ENCODE assay signal across 7 cellular contexts in genomic region chr19:21312807-21313206, GRCh38. TPM values are rescaled to one million over a fixed set of nuclear protein-coding genes. Genes with fewer than 3 reads are reported as not detected.
A peak's percentile ranks its signal among the peaks of the same experiment; 100 is the strongest.
DNase-seq lines count a peak whose midpoint lies in the region; ATAC-seq, FAIRE-seq and TF ChIP-seq lines count a peak whose summit lies in the region.
"Not testable (repeated sequence)": the region's sequence is repeated elsewhere in the genome, so short reads cannot be mapped to it uniquely, and the experiment has no call there.

No MANE protein-coding gene starts in this region.

- CTCF ChIA-PET in activated CD8-positive, alpha-beta T cell treated with anti-CD3 and anti-CD28 coated beads for 36 hours (lab: Charles Lee); HepG2 (lab: Yijun Ruan, JAX; ENCODE audit: low intra/inter-chr PET ratio, low total read pairs): not testable (repeated sequence)

- BruUV-seq in HepG2 (replicated peaks; lab: Mats Ljungman, UMichigan): not testable (repeated sequence)

- 99% methylated on average over 2 of the region's 2 CpGs for WGBS in HepG2 (ENCODE audit: low lambda C conversion rate)

- H2AFZ ChIP-seq in HepG2 (ENCODE audit: low read length): not testable (repeated sequence)

- not testable (repeated sequence) for TF ChIP-seq EP300 in HepG2 (IDR thresholded peaks at IDR 0.05; ENCODE audit: low read depth in 2 of 2, low read length in 2 of 2); HepG2 (CRISPR knock-in tag; IDR thresholded peaks at IDR 0.05; ENCODE audit: borderline replicate concordance)

- H3K27me3 ChIP-seq in CD4-positive, CD25-positive, alpha-beta regulatory T cell (ENCODE audit: control insufficient read depth, insufficient read depth, low read length); HepG2 (ENCODE audit: control insufficient read depth in 1 of 2, insufficient read depth in 2 of 2, low read length in 2 of 2): not testable (repeated sequence)

- H3K9me3 ChIP-seq in CD4-positive, CD25-positive, alpha-beta regulatory T cell (ENCODE audit: control insufficient read depth in 2 of 2, low read length in 2 of 2): peaks cover 52 to 69% of the 10 kb centered on the region in 2 experiments
- H3K9me3 ChIP-seq in T-helper 17 cell (ENCODE audit: control insufficient read depth, low read length, poor library complexity, severe bottlenecking); HepG2 (ENCODE audit: low read length): not testable (repeated sequence)

- not testable (repeated sequence) for H3K4me1 ChIP-seq in CD4-positive, CD25-positive, alpha-beta regulatory T cell (ENCODE audit: control insufficient read depth, insufficient read depth, low read length, poor library complexity, severe bottlenecking)
- H3K4me1 ChIP-seq in HepG2 (ENCODE audit: insufficient read depth, low read length): peaks cover 14% of the 10 kb centered on the region

- TF ChIP-seq POLR2A in HepG2 (IDR thresholded peaks at IDR 0.05; ENCODE audit: insufficient read depth in 1 of 2, low read depth in 2 of 2, low read length in 2 of 2): not testable (repeated sequence)

- H3K4me1 Mint-ChIP-seq in CD4-positive, CD25-positive, alpha-beta regulatory T cell: peaks cover 8 to 55% (median 16%) of the 10 kb centered on the region in 4 donors
- H3K4me1 Mint-ChIP-seq in T-helper 17 cell (peaks cover 21% of the 10 kb centered on the region), progenitor cell of endocrine pancreas (ENCODE audit: low read depth) (peaks cover 12% of the 10 kb centered on the region)
- H3K4me1 Mint-ChIP-seq in activated CD8-positive, alpha-beta T cell treated with anti-CD3 and anti-CD28 coated beads for 36 hours (ENCODE audit: low read depth): peaks cover 38% of the 10 kb centered on the region
- peaks cover 24% of the 10 kb centered on the region for H3K4me1 Mint-ChIP-seq in activated naive CD8-positive, alpha-beta T cell treated with anti-CD3 and anti-CD28 coated beads for 36 hours
- H3K4me1 Mint-ChIP-seq in nephron progenitor cell: not testable (repeated sequence)

- not testable (repeated sequence) for FAIRE-seq in HepG2 (lab: Jason Lieb, UNC)

- not testable (repeated sequence) for H4K20me1 ChIP-seq in HepG2 (ENCODE audit: insufficient read depth, low read length)

- H3K36me3 ChIP-seq in CD4-positive, CD25-positive, alpha-beta regulatory T cell (ENCODE audit: control insufficient read depth, insufficient read depth, low read length): peaks cover 64% of the 10 kb centered on the region
- H3K36me3 ChIP-seq in HepG2 (replicated peaks in 1 of 2; ENCODE audit: control insufficient read depth in 1 of 2, insufficient read depth in 2 of 2, low read length in 2 of 2): not testable (repeated sequence)

- not testable (repeated sequence) for TF ChIP-seq CTCF in activated CD8-positive, alpha-beta T cell treated with anti-CD3 and anti-CD28 coated beads for 36 hours (IDR thresholded peaks at IDR 0.05); HepG2 (CRISPR knock-in tag; IDR thresholded peaks at IDR 0.05); nephron progenitor cell (IDR thresholded peaks at IDR 0.05); progenitor cell of endocrine pancreas (IDR thresholded peaks at IDR 0.05; ENCODE audit: unreplicated experiment)

- in situ Hi-C loops in HepG2 (cut with HindIII; ENCODE audit: extremely low pct_ligation_motif_present, low pct_unique_long_range_greater_than_20kb): not testable (repeated sequence)

- not testable (repeated sequence) for DNase-seq in CD4-positive, CD25-positive, alpha-beta regulatory T cell; T-helper 17 cell; activated CD8-positive, alpha-beta T cell treated with anti-CD3 and anti-CD28 coated beads for 36 hours; activated naive CD8-positive, alpha-beta T cell treated with anti-CD3 and anti-CD28 coated beads for 36 hours; nephron progenitor cell; progenitor cell of endocrine pancreas (ENCODE audit: low spot score, unreplicated experiment)
- peak; percentile 14 for DNase-seq in HepG2 (ENCODE audit: low spot score)

- not testable (repeated sequence) for H3K4me3 ChIP-seq in CD4-positive, CD25-positive, alpha-beta regulatory T cell (ENCODE audit: low read depth, low read length); HepG2 (replicated peaks in 1 of 3; ENCODE audit: insufficient read depth in 1 of 3, low read depth in 2 of 3, low read length in 3 of 3)

- POLR2A ChIA-PET in activated CD8-positive, alpha-beta T cell treated with anti-CD3 and anti-CD28 coated beads for 36 hours (lab: Charles Lee); HepG2 (lab: Yijun Ruan, JAX): not testable (repeated sequence)

- H3K27ac Mint-ChIP-seq in CD4-positive, CD25-positive, alpha-beta regulatory T cell: peak overlapping the region in 2 of 3 donors; percentile 20 to 49
- peak overlapping the region; percentile 72 for H3K27ac Mint-ChIP-seq in T-helper 17 cell
- peak overlapping the region; percentile 16 for H3K27ac Mint-ChIP-seq in activated CD8-positive, alpha-beta T cell treated with anti-CD3 and anti-CD28 coated beads for 36 hours
- peak overlapping the region; percentile 35 for H3K27ac Mint-ChIP-seq in activated naive CD8-positive, alpha-beta T cell treated with anti-CD3 and anti-CD28 coated beads for 36 hours
- H3K27ac Mint-ChIP-seq in nephron progenitor cell: peak overlapping the region; percentile 64
- peak overlapping the region; percentile 44 for H3K27ac Mint-ChIP-seq in progenitor cell of endocrine pancreas

- not testable (repeated sequence) for ATAC-seq in CD4-positive, CD25-positive, alpha-beta regulatory T cell (ENCODE audit: low read depth in 2 of 2); T-helper 17 cell; activated CD8-positive, alpha-beta T cell treated with anti-CD3 and anti-CD28 coated beads for 36 hours
- ATAC-seq in HepG2: peak; percentile 59

- H3K27ac ChIP-seq in CD4-positive, CD25-positive, alpha-beta regulatory T cell (ENCODE audit: insufficient read depth, low read length, poor library complexity, severe bottlenecking); HepG2 (ENCODE audit: extremely low read length, insufficient read depth, low read length): not testable (repeated sequence)

- not testable (repeated sequence) for H3K4me3 Mint-ChIP-seq in CD4-positive, CD25-positive, alpha-beta regulatory T cell; T-helper 17 cell; activated CD8-positive, alpha-beta T cell treated with anti-CD3 and anti-CD28 coated beads for 36 hours; activated naive CD8-positive, alpha-beta T cell treated with anti-CD3 and anti-CD28 coated beads for 36 hours; nephron progenitor cell; progenitor cell of endocrine pancreas (ENCODE audit: low read depth)

- not testable (repeated sequence) for H3K27me3 Mint-ChIP-seq in CD4-positive, CD25-positive, alpha-beta regulatory T cell; T-helper 17 cell; activated CD8-positive, alpha-beta T cell treated with anti-CD3 and anti-CD28 coated beads for 36 hours; activated naive CD8-positive, alpha-beta T cell treated with anti-CD3 and anti-CD28 coated beads for 36 hours; nephron progenitor cell (ENCODE audit: low read depth, poor library complexity); progenitor cell of endocrine pancreas

- H3K9ac ChIP-seq in HepG2 (ENCODE audit: insufficient read depth, low read depth, low read length): not testable (repeated sequence)

- intact Hi-C loops in activated CD8-positive, alpha-beta T cell treated with anti-CD3 and anti-CD28 coated beads for 36 hours (cut with micrococcal nuclease); HepG2 (cut with micrococcal nuclease; ENCODE audit: unreplicated experiment): not testable (repeated sequence)

- peaks cover 0 to 28% (median 4%) of the 10 kb centered on the region in 7 donors for H3K9me3 Mint-ChIP-seq in CD4-positive, CD25-positive, alpha-beta regulatory T cell
- H3K9me3 Mint-ChIP-seq in activated CD8-positive, alpha-beta T cell treated with anti-CD3 and anti-CD28 coated beads for 36 hours; activated naive CD8-positive, alpha-beta T cell treated with anti-CD3 and anti-CD28 coated beads for 36 hours; progenitor cell of endocrine pancreas (ENCODE audit: low read depth): not testable (repeated sequence)
- H3K9me3 Mint-ChIP-seq in nephron progenitor cell: peaks cover 58% of the 10 kb centered on the region

- H3K4me2 ChIP-seq in HepG2 (ENCODE audit: low read depth, low read length): not testable (repeated sequence)

- TF ChIP-seq RAD21 in HepG2 (CRISPR knock-in tag; IDR thresholded peaks at IDR 0.05): not testable (repeated sequence)

- peaks cover 43% of the 10 kb centered on the region for H3K36me3 Mint-ChIP-seq in CD4-positive, CD25-positive, alpha-beta regulatory T cell
- not testable (repeated sequence) for H3K36me3 Mint-ChIP-seq in T-helper 17 cell (ENCODE audit: low read depth); progenitor cell of endocrine pancreas (ENCODE audit: insufficient read depth)
- H3K36me3 Mint-ChIP-seq in activated CD8-positive, alpha-beta T cell treated with anti-CD3 and anti-CD28 coated beads for 36 hours (ENCODE audit: low read depth): peaks cover 31% of the 10 kb centered on the region
- H3K36me3 Mint-ChIP-seq in activated naive CD8-positive, alpha-beta T cell treated with anti-CD3 and anti-CD28 coated beads for 36 hours: peaks cover 71% of the 10 kb centered on the region
- H3K36me3 Mint-ChIP-seq in nephron progenitor cell (ENCODE audit: low read depth): peaks cover 89% of the 10 kb centered on the region

- H3K79me2 ChIP-seq in HepG2 (ENCODE audit: insufficient read depth, low read length): not testable (repeated sequence)

RNA-seq across cellular contexts. Expression of gene ZNF708, which starts 16.4 kb away (rescaled TPM):
- total RNA-seq in CD4-positive, CD25-positive, alpha-beta regulatory T cell: 14.3 TPM
- 10 to 100 TPM in 3 of 4 donors, 1 to 10 TPM in 1; 8.5 to 16.0 (median 11.8) TPM for polyA plus RNA-seq in CD4-positive, CD25-positive, alpha-beta regulatory T cell
- total RNA-seq in T-helper 17 cell (10 to 100 TPM; 14.9 to 16.5 TPM), HepG2 (2016; rRNA removed; fragmentation: Illumina TruSeq; extraction: Trizol) (5.2 and 6.9 TPM in 2 replicates), progenitor cell of endocrine pancreas (35.1 and 38.5 TPM in 2 replicates)
- 1 to 10 TPM; 9.2 to 9.3 TPM for total RNA-seq in activated CD8-positive, alpha-beta T cell treated with anti-CD3 and anti-CD28 coated beads for 36 hours
- total RNA-seq in activated naive CD8-positive, alpha-beta T cell treated with anti-CD3 and anti-CD28 coated beads for 36 hours: 10 to 100 TPM; 12.1 to 12.7 TPM
- 1.2 and 1.3 TPM in 2 replicates for total RNA-seq in HepG2 (2016; cell fraction: cytosol; rRNA removed; fragmentation: Illumina TruSeq; extraction: Trizol; ENCODE audit: low read depth)
- total RNA-seq in HepG2 (2016; cell fraction: insoluble cytoplasmic fraction; rRNA removed; fragmentation: Illumina TruSeq; extraction: Trizol): 5.0 and 7.1 TPM in 2 replicates
- total RNA-seq in HepG2 (2016; cell fraction: membrane; rRNA removed; fragmentation: Illumina TruSeq; extraction: Trizol): 1.8 and 3.4 TPM in 2 replicates
- total RNA-seq in HepG2 (2016; cell fraction: nucleus; rRNA removed; fragmentation: Illumina TruSeq; extraction: Trizol): 12.9 and 14.9 TPM in 2 replicates
- 1.8 and 2.7 TPM in 2 replicates for polyA plus RNA-seq in HepG2 (2011; rRNA removed)
- 0.36 and 1.00 TPM in 2 replicates for polyA plus RNA-seq in HepG2 (2011; cell fraction: cytosol; rRNA removed)
- polyA plus RNA-seq in HepG2 (2011; cell fraction: nucleus; rRNA removed): 2.6 and 3.6 TPM in 2 replicates
- 3.2 TPM in 2 replicates for polyA plus RNA-seq in HepG2 (2012)
- 0.23 and 0.34 TPM in 2 replicates for polyA plus RNA-seq in HepG2 (2016; cell fraction: cytosol; fragmentation: Illumina TruSeq; extraction: Trizol; ENCODE audit: low read depth)
- 5.0 and 5.7 TPM in 2 replicates for polyA plus RNA-seq in HepG2 (2016; cell fraction: insoluble cytoplasmic fraction; fragmentation: Illumina TruSeq; extraction: Trizol; ENCODE audit: low read depth)
- 0.62 and 0.77 TPM in 2 replicates for polyA plus RNA-seq in HepG2 (2016; cell fraction: membrane; fragmentation: Illumina TruSeq; extraction: Trizol; ENCODE audit: low read depth)
- polyA plus RNA-seq in HepG2 (2016; cell fraction: nucleus; fragmentation: Illumina TruSeq; extraction: Trizol; ENCODE audit: insufficient read depth, low read depth): 12.2 and 16.1 TPM in 2 replicates
- polyA minus RNA-seq in HepG2 (2011; rRNA and poly(A)+ RNA removed; ENCODE audit: low replicate concordance): 2.1 and 4.1 TPM in 2 replicates
- 2.3 and 3.5 TPM in 2 replicates for polyA minus RNA-seq in HepG2 (2011; cell fraction: cytosol; rRNA and poly(A)+ RNA removed)
- 13.9 and 22.6 TPM in 2 replicates for polyA minus RNA-seq in HepG2 (2011; cell fraction: nucleus; rRNA and poly(A)+ RNA removed)

RNA-seq across cellular contexts. Expression of gene ZNF738, which starts 46.0 kb away (rescaled TPM):
- 6.7 TPM for total RNA-seq in CD4-positive, CD25-positive, alpha-beta regulatory T cell
- polyA plus RNA-seq in CD4-positive, CD25-positive, alpha-beta regulatory T cell: 1 to 10 TPM; 2.9 to 6.4 (median 4.2) TPM
- 1 to 10 TPM; 7.5 to 7.9 TPM for total RNA-seq in T-helper 17 cell
- 10 to 100 TPM; 17.7 to 18.9 TPM for total RNA-seq in activated CD8-positive, alpha-beta T cell treated with anti-CD3 and anti-CD28 coated beads for 36 hours
- total RNA-seq in activated naive CD8-positive, alpha-beta T cell treated with anti-CD3 and anti-CD28 coated beads for 36 hours: 10 to 100 TPM in 1 of 2 experiments, 1 to 10 TPM in 1; 9.2 to 10.5 TPM
- 4.4 and 5.3 TPM in 2 replicates for total RNA-seq in HepG2 (2016; rRNA removed; fragmentation: Illumina TruSeq; extraction: Trizol)
- total RNA-seq in HepG2 (2016; cell fraction: cytosol; rRNA removed; fragmentation: Illumina TruSeq; extraction: Trizol; ENCODE audit: low read depth): 1.0 and 1.4 TPM in 2 replicates
- total RNA-seq in HepG2 (2016; cell fraction: insoluble cytoplasmic fraction; rRNA removed; fragmentation: Illumina TruSeq; extraction: Trizol): 6.1 and 6.5 TPM in 2 replicates
- total RNA-seq in HepG2 (2016; cell fraction: membrane; rRNA removed; fragmentation: Illumina TruSeq; extraction: Trizol): 1.2 and 2.2 TPM in 2 replicates
- total RNA-seq in HepG2 (2016; cell fraction: nucleus; rRNA removed; fragmentation: Illumina TruSeq; extraction: Trizol): 9.1 and 9.4 TPM in 2 replicates
- 2.7 and 3.4 TPM in 2 replicates for polyA plus RNA-seq in HepG2 (2011; rRNA removed)
- 1.6 and 1.8 TPM in 2 replicates for polyA plus RNA-seq in HepG2 (2011; cell fraction: cytosol; rRNA removed)
- 4.3 and 4.4 TPM in 2 replicates for polyA plus RNA-seq in HepG2 (2011; cell fraction: nucleus; rRNA removed)
- 1.5 and 2.2 TPM in 2 replicates for polyA plus RNA-seq in HepG2 (2012)
- polyA plus RNA-seq in HepG2 (2016; cell fraction: cytosol; fragmentation: Illumina TruSeq; extraction: Trizol; ENCODE audit: low read depth): 0.43 and 0.91 TPM in 2 replicates
- 5.8 and 6.2 TPM in 2 replicates for polyA plus RNA-seq in HepG2 (2016; cell fraction: insoluble cytoplasmic fraction; fragmentation: Illumina TruSeq; extraction: Trizol; ENCODE audit: low read depth)
- polyA plus RNA-seq in HepG2 (2016; cell fraction: membrane; fragmentation: Illumina TruSeq; extraction: Trizol; ENCODE audit: low read depth): 1.5 and 1.7 TPM in 2 replicates
- polyA plus RNA-seq in HepG2 (2016; cell fraction: nucleus; fragmentation: Illumina TruSeq; extraction: Trizol; ENCODE audit: insufficient read depth, low read depth): 11.7 and 13.6 TPM in 2 replicates
- polyA minus RNA-seq in HepG2 (2011; rRNA and poly(A)+ RNA removed; ENCODE audit: low replicate concordance): 1.1 and 1.9 TPM in 2 replicates
- polyA minus RNA-seq in HepG2 (2011; cell fraction: cytosol; rRNA and poly(A)+ RNA removed): 0.70 and 1.1 TPM in 2 replicates
- 5.5 and 6.3 TPM in 2 replicates for polyA minus RNA-seq in HepG2 (2011; cell fraction: nucleus; rRNA and poly(A)+ RNA removed)
- 71.7 and 71.8 TPM in 2 replicates for total RNA-seq in progenitor cell of endocrine pancreas

Comparison
In these comparisons a context has a peak if more than half of its experiments do, and no peak if none do; other contexts are left out.
1. H3K27ac Mint-ChIP-seq: peak in every context shown above with its lines; median percentile 72 in T-helper 17 cell; 64 in nephron progenitor cell; 44 in progenitor cell of endocrine pancreas; 35 in activated naive CD8-positive, alpha-beta T cell treated with anti-CD3 and anti-CD28 coated beads for 36 hours; 34 in CD4-positive, CD25-positive, alpha-beta regulatory T cell; 16 in activated CD8-positive, alpha-beta T cell treated with anti-CD3 and anti-CD28 coated beads for 36 hours.